ENCODE assay signal across 1 cellular context in genomic region chr16:88763502-88764053, GRCh38.
TF ChIP-seq lines count a peak whose summit lies in the region.

No MANE protein-coding gene starts in this region.

TF ChIP-seq in HEK293, 187 proteins besides CTCF, POLR2A, EP300 and RAD21 (continued from another document):
- no peak for TF ChIP-seq ZNF280D (tag by site-specific recombination; IDR thresholded peaks at IDR 0.05)
